ENCODE assay signal across 21 cellular contexts in genomic region chr7:15667999-15668398, GRCh38. TPM values are rescaled to one million over a fixed set of nuclear protein-coding genes. Genes with fewer than 3 reads are reported as not detected.
"Had no signal": no experiment of that assay in that cellular context is flagged by ENCODE, and none has a peak within 500 bp of the region (broad histone marks: within the 10 kb centered on the region; RNA-seq: fewer than 3 reads in every experiment).

No MANE protein-coding gene starts in this region.

- ATAC-seq: activated CD4-positive, CD25-positive, alpha-beta regulatory T cell treated with anti-CD3 and anti-CD28 coated beads, Interleukin-2, amount 50 U/mL, for 24 hours; activated CD8-positive, alpha-beta T cell treated with anti-CD3 and anti-CD28 coated beads, Interleukin-2, amount 10 ng/mL, durations not matched to agents 7 days and 5 days; SK-N-SH treated with all-trans-retinoic acid at 6 μM for 48 hours had no signal

- H3K9me3 ChIP-seq: adrenal gland, SJSA1 had no signal

- H3K27ac ChIP-seq: adrenal gland, SJSA1 had no signal

- H3K27me3 ChIP-seq: adrenal gland, SJSA1 had no signal

- DNase-seq: activated CD4-positive, alpha-beta T cell treated with anti-CD3 and anti-CD28 coated beads for 4 hours; activated CD4-positive, alpha-beta T cell treated with anti-CD3 and anti-CD28 coated beads, Interleukin-2, amount 50 U/mL, for 4 hours; activated CD8-positive, alpha-beta memory T cell treated with anti-CD3 and anti-CD28 coated beads, Interleukin-2, amount 50 U/mL, for 48 hours; activated CD8-positive, alpha-beta T cell treated with anti-CD3 and anti-CD28 coated beads, Interleukin-2, amount 10 ng/mL, durations not matched to agents 7 days and 5 days; activated naive CD4-positive, alpha-beta T cell treated with anti-CD3 and anti-CD28 coated beads, Interleukin-2, amount 50 U/mL, for 16 hours; activated naive CD8-positive, alpha-beta T cell treated with anti-CD3 and anti-CD28 coated beads, Interleukin-2, amount 10 ng/mL, durations not matched to agents 7 days and 5 days; activated T-cell treated with anti-CD3 and anti-CD28 coated beads, Interleukin-2, amount 50 U/mL, for 1 hour; adrenal gland; anterior cingulate cortex; NCI-H1048; NCI-H1930; NCI-H2107; NCI-H2171 treated with DMSO at 0.1 percent for 48 hours; NCI-H226; NCI-H526; SHP77; SW 1271 had no signal

- H3K36me3 ChIP-seq: adrenal gland, SJSA1 had no signal

- H3K4me1 ChIP-seq: adrenal gland, SJSA1 had no signal

- H3K4me3 ChIP-seq: adrenal gland, SJSA1 had no signal

RNA-seq across cellular contexts. Expression of gene MEOX2, which starts 18.5 kb away (rescaled TPM):
- total RNA-seq: activated CD8-positive, alpha-beta T cell treated with anti-CD3 and anti-CD28 coated beads, Interleukin-2, amount 10 ng/mL, durations not matched to agents 7 days and 5 days; activated naive CD8-positive, alpha-beta T cell treated with anti-CD3 and anti-CD28 coated beads, Interleukin-2, amount 10 ng/mL, durations not matched to agents 7 days and 5 days; NCI-H460; SJSA1 had no signal
